ENCODE assay signal across 7 cellular contexts in the genomic region with DNA sequence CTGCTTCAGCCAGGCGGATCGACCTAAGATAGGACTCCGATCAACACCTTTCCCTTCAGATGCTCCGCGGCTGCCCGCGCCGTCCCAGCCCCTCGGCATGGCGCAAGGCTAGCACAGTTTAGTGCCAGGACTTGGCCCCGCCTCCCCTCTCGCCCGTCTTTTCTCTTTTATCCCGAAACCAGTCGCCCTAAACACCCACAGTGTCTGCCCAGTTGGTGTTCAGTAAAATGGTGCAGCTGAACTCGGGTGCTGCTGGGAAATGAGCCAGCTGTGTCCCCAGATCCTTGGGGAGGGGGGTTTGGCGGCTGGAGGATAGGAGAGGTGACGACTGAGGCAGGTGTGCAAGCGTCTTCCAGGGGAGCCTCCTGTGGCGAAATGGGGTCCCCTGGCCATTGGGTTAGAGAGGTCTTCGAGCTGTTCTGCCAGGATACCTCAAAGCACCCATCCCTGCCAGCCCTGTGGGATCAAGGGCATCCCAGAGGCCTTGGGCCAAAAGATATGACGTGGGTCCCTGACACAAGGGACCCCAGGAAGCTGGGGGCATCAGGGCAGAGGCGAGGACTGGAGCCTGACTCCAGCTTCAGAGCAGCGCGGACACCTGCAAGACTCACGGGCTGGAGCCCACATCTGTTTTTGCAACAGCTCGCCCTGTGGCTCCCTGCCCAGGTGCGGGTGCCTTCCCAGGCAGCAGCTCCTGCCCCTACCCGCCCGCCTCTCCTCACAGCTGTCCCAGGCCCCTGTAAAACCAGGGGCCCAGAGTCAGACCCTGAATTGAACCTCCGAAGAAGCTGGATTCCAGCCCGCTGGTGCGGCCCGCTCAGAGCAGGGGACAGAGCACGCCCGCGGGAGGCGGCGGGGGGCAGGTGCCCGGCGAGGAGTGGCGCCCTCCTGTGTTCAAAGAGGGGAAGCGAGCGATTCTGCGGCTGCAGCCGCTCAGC.
DNase-seq lines count a peak whose midpoint lies in the region; ATAC-seq and TF ChIP-seq lines count a peak whose summit lies in the region.

No MANE protein-coding gene starts in this region.

- H3K27me3 ChIP-seq in PC-9 (ENCODE audit: insufficient read depth, low read depth) (peaks cover 86% of the 10 kb centered on the region), neuron (ENCODE audit: insufficient read depth, low read length) (peaks cover 5% of the 10 kb centered on the region)

- H3K27ac ChIP-seq in PC-9, result no peak overlapping the region

- no peaks in the 10 kb centered on the region for H4K20me1 ChIP-seq in PC-9 (ENCODE audit: insufficient read depth)

- peak overlapping the region; percentile 76 to 82 for H3K4me3 Mint-ChIP-seq in activated T-cell treated with anti-CD3 and anti-CD28 coated beads, Interleukin-2, amount 50 U/mL, for 72 hours

- no peak overlapping the region for H3K27ac Mint-ChIP-seq in activated T-cell treated with anti-CD3 and anti-CD28 coated beads, Interleukin-2, amount 50 U/mL, for 72 hours

- H3K4me1 Mint-ChIP-seq in activated T-cell treated with anti-CD3 and anti-CD28 coated beads, Interleukin-2, amount 50 U/mL, for 72 hours (ENCODE audit: low read depth), result peaks cover 14% of the 10 kb centered on the region

- peak overlapping the region; percentile 34; the same call in 1 of the 2 replicates for H3K4me2 ChIP-seq in PC-9

- no peaks in the 10 kb centered on the region for H3K9me3 ChIP-seq in PC-9 (ENCODE audit: insufficient read depth, low read depth)
- no peaks in the 10 kb centered on the region for H3K9me3 ChIP-seq in neuron (ENCODE audit: low read length)

- TF ChIP-seq CTCF in GM13976 (IDR thresholded peaks at IDR 0.05; ENCODE audit: borderline replicate concordance, control extremely low read depth, extremely low read depth, insufficient read depth, missing control alignments), result peak; percentile 81
- peak; percentile 69 for TF ChIP-seq CTCF in PC-9 (conservative IDR thresholded peaks at IDR 0.05)
- TF ChIP-seq CTCF in fibroblast of the aortic adventitia (IDR thresholded peaks at IDR 0.05; ENCODE audit: insufficient read depth, low read length), result peak; percentile 74

- no TSS peak for BruUV-seq in PC-9 (replicated peaks; lab: Mats Ljungman, UMichigan)

- ATAC-seq in HG03442 (IDR thresholded peaks at IDR 0.05; ENCODE audit: unreplicated experiment), result peak; percentile 71
- peak; percentile 92 to 96 for ATAC-seq in activated T-cell treated with anti-CD3 and anti-CD28 coated beads, Interleukin-2, amount 50 U/mL, for 72 hours (replicated peaks in 1 of 2)

- in situ Hi-C loops in GM13976 (cut with MboI; ENCODE audit: low sequenced_read_pairs, unreplicated experiment), result no loop called here

- H3K27me3 Mint-ChIP-seq in activated T-cell treated with anti-CD3 and anti-CD28 coated beads, Interleukin-2, amount 50 U/mL, for 72 hours (ENCODE audit: low read depth), result peaks cover 45% of the 10 kb centered on the region

- no peaks in the 10 kb centered on the region for H3K9me2 ChIP-seq in PC-9 (ENCODE audit: insufficient read depth)

- DNase-seq in GM13976 (ENCODE audit: low spot score) (peak; percentile 86), PC-9 (peak in 1 of 2 experiments; percentile 48), fibroblast of the aortic adventitia (ENCODE audit: low read depth) (no peak), superior temporal gyrus (ENCODE audit: extremely low spot score) (peak; percentile 38)
- peak; percentile 75 to 77 for DNase-seq in activated T-cell treated with anti-CD3 and anti-CD28 coated beads, Interleukin-2, amount 50 U/mL, for 72 hours

- H3K4me1 ChIP-seq in PC-9 (replicated peaks; ENCODE audit: insufficient read depth), result no peaks in the 10 kb centered on the region
- peaks cover 7% of the 10 kb centered on the region for H3K4me1 ChIP-seq in neuron (ENCODE audit: insufficient read depth, low read length)

- H3K36me3 ChIP-seq in PC-9 (ENCODE audit: low read depth), result no peaks in the 10 kb centered on the region
- no peaks in the 10 kb centered on the region for H3K36me3 ChIP-seq in neuron (ENCODE audit: insufficient read depth, low read length)

- CTCF ChIA-PET in PC-9 (lab: Charles Lee), result interaction anchor here (0.9 kb wide), 1 partner anchor 68 kb away, joined by 10 read pairs; no protein-coding TSS in a partner anchor

- intact Hi-C loops in PC-9 (cut with micrococcal nuclease; ENCODE audit: unreplicated experiment), result loop anchor here (1.0 to 5.0 kb wide), 3 partner anchors 68 to 278 kb away; a partner anchor contains a TSS

- POLR2A ChIA-PET in PC-9 (lab: Charles Lee; ENCODE audit: unreplicated experiment), result no interaction called here

- no peaks in the 10 kb centered on the region for H3K36me3 Mint-ChIP-seq in activated T-cell treated with anti-CD3 and anti-CD28 coated beads, Interleukin-2, amount 50 U/mL, for 72 hours (ENCODE audit: insufficient read depth in 2 of 2)

- H3F3A ChIP-seq in PC-9 (ENCODE audit: insufficient read depth, low read depth), result no peaks in the 10 kb centered on the region

- H3K9me3 Mint-ChIP-seq in activated T-cell treated with anti-CD3 and anti-CD28 coated beads, Interleukin-2, amount 50 U/mL, for 72 hours, result no peaks in the 10 kb centered on the region

- H3K4me3 ChIP-seq in PC-9 (no peak overlapping the region), fibroblast of the aortic adventitia (ENCODE audit: low read depth, low read length) (no peak overlapping the region), neuron (ENCODE audit: low read length) (peak overlapping the region; percentile 12)

- H2AFZ ChIP-seq in PC-9 (no peak overlapping the region), neuron (ENCODE audit: low read depth, low read length) (peak overlapping the region; percentile 25)

- no peaks in the 10 kb centered on the region for H3K79me2 ChIP-seq in PC-9 (ENCODE audit: low read depth)
